In genomic region chr16:20849587-20850390, GRCh38 we compare ENCODE assay signal across 8 cellular contexts. TPM values are rescaled to one million over a fixed set of nuclear protein-coding genes. Genes with fewer than 3 reads are reported as not detected.
DNase-seq lines count a peak whose midpoint lies in the region; ATAC-seq and TF ChIP-seq lines count a peak whose summit lies in the region.

No MANE protein-coding gene starts in this region.

- H3F3A ChIP-seq in DOHH2 (ENCODE audit: control insufficient read depth, insufficient read depth) = no peaks in the 10 kb centered on the region

- no peaks in the 10 kb centered on the region for H3K27me3 Mint-ChIP-seq in activated naive CD8-positive, alpha-beta T cell treated with anti-CD3 and anti-CD28 coated beads, Interleukin-2, amount 50 U/mL, for 24 hours

- ATAC-seq in activated naive CD8-positive, alpha-beta T cell treated with anti-CD3 and anti-CD28 coated beads, Interleukin-2, amount 50 U/mL, for 24 hours = peak; percentile 40
- ATAC-seq in HG03520 (IDR thresholded peaks at IDR 0.05; ENCODE audit: unreplicated experiment) (no peak), HG03565 (IDR thresholded peaks at IDR 0.05; ENCODE audit: unreplicated experiment) (no peak)

- H3K9me3 ChIP-seq in DOHH2 (ENCODE audit: control insufficient read depth, insufficient read depth, low read length) (no peaks in the 10 kb centered on the region), left ventricle myocardium inferior (replicated peaks) (no peaks in the 10 kb centered on the region)

- no peak overlapping the region for H3K4me3 ChIP-seq in DOHH2 (ENCODE audit: low read length)
- H3K4me3 ChIP-seq in left ventricle myocardium inferior = no peak overlapping the region

- no peaks in the 10 kb centered on the region for H3K9me3 Mint-ChIP-seq in activated naive CD8-positive, alpha-beta T cell treated with anti-CD3 and anti-CD28 coated beads, Interleukin-2, amount 50 U/mL, for 24 hours

- H4K20me1 ChIP-seq in DOHH2 (ENCODE audit: control insufficient read depth, insufficient read depth, low read depth, low read length) = no peaks in the 10 kb centered on the region

- no peaks in the 10 kb centered on the region for H3K79me2 ChIP-seq in DOHH2 (ENCODE audit: control insufficient read depth, low read length)

- no peak overlapping the region for H3K4me3 Mint-ChIP-seq in activated naive CD8-positive, alpha-beta T cell treated with anti-CD3 and anti-CD28 coated beads, Interleukin-2, amount 50 U/mL, for 24 hours

- H3K9me2 ChIP-seq in DOHH2 (replicated peaks; ENCODE audit: control insufficient read depth, low read length) = no peaks in the 10 kb centered on the region

- H3K4me1 Mint-ChIP-seq in activated naive CD8-positive, alpha-beta T cell treated with anti-CD3 and anti-CD28 coated beads, Interleukin-2, amount 50 U/mL, for 24 hours = peaks cover 13% of the 10 kb centered on the region

- H3K4me2 ChIP-seq in DOHH2 (ENCODE audit: low read length) = no peak overlapping the region

- TF ChIP-seq CTCF in DOHH2 (IDR thresholded peaks at IDR 0.05; ENCODE audit: low read depth, low read length, poor library complexity, severe bottlenecking) (peak; percentile 96), left ventricle myocardium inferior (IDR thresholded peaks at IDR 0.05; ENCODE audit: borderline replicate concordance) (peak; percentile 99)

- H3K36me3 Mint-ChIP-seq in activated naive CD8-positive, alpha-beta T cell treated with anti-CD3 and anti-CD28 coated beads, Interleukin-2, amount 50 U/mL, for 24 hours (ENCODE audit: low read depth) = no peaks in the 10 kb centered on the region

- H3K27ac Mint-ChIP-seq in activated naive CD8-positive, alpha-beta T cell treated with anti-CD3 and anti-CD28 coated beads, Interleukin-2, amount 50 U/mL, for 24 hours = no peak overlapping the region

- peak; percentile 65 for DNase-seq in LoVo (ENCODE audit: low spot score)
- DNase-seq in T follicular helper cell (ENCODE audit: low read depth) = peak; percentile 49
- DNase-seq in activated naive CD8-positive, alpha-beta T cell treated with anti-CD3 and anti-CD28 coated beads, Interleukin-2, amount 50 U/mL, for 24 hours = peak; percentile 71
- DNase-seq in left ventricle myocardium inferior = peak; percentile 73
- DNase-seq in renal cortical epithelial cell (ENCODE audit: low read depth) = peak; percentile 55

- H3K27me3 ChIP-seq in DOHH2 (ENCODE audit: control insufficient read depth, low read length) (no peaks in the 10 kb centered on the region), left ventricle myocardium inferior (ENCODE audit: low read depth) (no peaks in the 10 kb centered on the region)

- H3K27ac ChIP-seq in DOHH2 (ENCODE audit: low read depth, low read length) (no peak overlapping the region), left ventricle myocardium inferior (replicated peaks) (peak overlapping the region; percentile 92)

- intact Hi-C loops in left ventricle myocardium inferior (cut with micrococcal nuclease) = loop anchor here (2.0 kb wide), 1 partner anchor 235 kb away; no protein-coding TSS in a partner anchor

- H3K36me3 ChIP-seq in DOHH2 (ENCODE audit: control insufficient read depth, low read length) (peaks cover 2% of the 10 kb centered on the region), left ventricle myocardium inferior (no peaks in the 10 kb centered on the region)

- no peaks in the 10 kb centered on the region for H3K4me1 ChIP-seq in DOHH2 (ENCODE audit: control insufficient read depth, low read length)
- H3K4me1 ChIP-seq in left ventricle myocardium inferior = peaks cover 63% of the 10 kb centered on the region

RNA-seq across cellular contexts. Expression of gene REXO5, which starts 43.5 kb away (rescaled TPM):
- 5.9 TPM for total RNA-seq in left ventricle myocardium inferior
- total RNA-seq in renal cortical epithelial cell = 3.8 and 4.2 TPM in 2 replicates

RNA-seq across cellular contexts. Expression of gene ERI2, which starts 43.5 kb away (rescaled TPM):
- 9.8 TPM for total RNA-seq in left ventricle myocardium inferior
- 24.3 and 29.9 TPM in 2 replicates for total RNA-seq in renal cortical epithelial cell

RNA-seq across cellular contexts. Expression of gene DCUN1D3, which starts 50.4 kb away (rescaled TPM):
- 9.8 TPM for total RNA-seq in left ventricle myocardium inferior
- 31.2 and 39.2 TPM in 2 replicates for total RNA-seq in renal cortical epithelial cell

RNA-seq across cellular contexts. Expression of gene LYRM1, which starts 50.8 kb away (rescaled TPM):
- total RNA-seq in left ventricle myocardium inferior (45.4 TPM), renal cortical epithelial cell (70.7 and 89.3 TPM in 2 replicates)
